Comparison of ENCODE assay signal across 1 cellular context in the genomic region with DNA sequence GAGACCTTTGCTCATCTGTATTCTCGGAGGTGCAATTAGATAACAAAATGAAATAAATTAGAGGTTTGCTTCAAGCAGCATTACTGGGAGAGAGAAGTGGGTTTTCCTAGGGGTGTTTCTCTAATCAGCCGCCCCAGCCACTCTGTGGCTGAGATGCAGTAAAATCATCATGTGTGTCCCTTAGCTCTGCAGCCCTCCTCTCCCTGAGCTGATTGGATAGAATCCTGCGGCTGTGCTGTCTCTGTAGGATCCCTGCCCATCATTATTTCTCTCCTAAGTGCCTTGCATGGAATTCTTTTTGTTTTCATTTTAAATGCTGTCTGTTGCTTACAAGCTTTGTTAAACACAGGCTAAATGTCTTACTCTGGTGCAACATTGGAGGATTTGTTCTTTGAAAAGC.
TF ChIP-seq lines count a peak whose summit lies in the region.

No MANE protein-coding gene starts in this region.

TF ChIP-seq in WTC11, 78 proteins besides CTCF, POLR2A, EP300 and RAD21 (continued from another document):
- TF ChIP-seq ZNF281 (CRISPR knock-in tag; IDR thresholded peaks at IDR 0.05) (no peak), MAX (CRISPR knock-in tag; IDR thresholded peaks at IDR 0.05) (no peak), ZNF121 (CRISPR knock-in tag; IDR thresholded peaks at IDR 0.05) (no peak), SOX15 (CRISPR knock-in tag; IDR thresholded peaks at IDR 0.05) (no peak), ELF4 (CRISPR knock-in tag; IDR thresholded peaks at IDR 0.05; ENCODE audit: low read depth) (no peak), ZNF219 (CRISPR knock-in tag; IDR thresholded peaks at IDR 0.05; ENCODE audit: borderline replicate concordance) (no peak), NFATC4 (CRISPR knock-in tag; IDR thresholded peaks at IDR 0.05) (no peak), ZNF423 (CRISPR knock-in tag; IDR thresholded peaks at IDR 0.05) (no peak)
